Comparison of ENCODE assay signal across 16 cellular contexts in genomic region chr6:72675396-72675795, GRCh38. TPM values are rescaled to one million over a fixed set of nuclear protein-coding genes. Genes with fewer than 3 reads are reported as not detected.
DNase-seq lines count a peak whose midpoint lies in the region; TF ChIP-seq lines count a peak whose summit lies in the region.
"Had no signal": no experiment of that assay in that cellular context is flagged by ENCODE, and none has a peak within 500 bp of the region (broad histone marks: within the 10 kb centered on the region; RNA-seq: fewer than 3 reads in every experiment).

No MANE protein-coding gene starts in this region.

- H3K9ac ChIP-seq in endodermal cell (ENCODE audit: extremely low read depth, low read length, poor library complexity, severe bottlenecking): no peak overlapping the region
- H3K9ac ChIP-seq: KMS-11 had no signal

- H3K4me1 Mint-ChIP-seq in endodermal cell: peaks cover 10% of the 10 kb centered on the region
- H3K4me1 Mint-ChIP-seq in osteocyte (ENCODE audit: unreplicated experiment): peaks cover 29% of the 10 kb centered on the region
- H3K4me1 Mint-ChIP-seq in nephron progenitor cell: peaks cover 8% of the 10 kb centered on the region
- H3K4me1 Mint-ChIP-seq in CD4-positive, alpha-beta memory T cell: no peaks in the 10 kb centered on the region
- H3K4me1 Mint-ChIP-seq: B cell had no signal

- peaks cover 9% of the 10 kb centered on the region for H3K27me3 Mint-ChIP-seq in endodermal cell (ENCODE audit: insufficient read depth)
- no peaks in the 10 kb centered on the region for H3K27me3 Mint-ChIP-seq in osteocyte (ENCODE audit: unreplicated experiment)
- no peaks in the 10 kb centered on the region for H3K27me3 Mint-ChIP-seq in nephron progenitor cell (ENCODE audit: low read depth, poor library complexity)
- no peaks in the 10 kb centered on the region for H3K27me3 Mint-ChIP-seq in CD4-positive, alpha-beta memory T cell
- H3K27me3 Mint-ChIP-seq: B cell; CD4-positive, alpha-beta T cell had no signal

- H3K9me3 Mint-ChIP-seq in endodermal cell (no peaks in the 10 kb centered on the region), osteocyte (ENCODE audit: unreplicated experiment) (no peaks in the 10 kb centered on the region), nephron progenitor cell (no peaks in the 10 kb centered on the region)
- H3K9me3 Mint-ChIP-seq in CD4-positive, alpha-beta memory T cell: no peaks in the 10 kb centered on the region
- H3K9me3 Mint-ChIP-seq: CD4-positive, alpha-beta T cell had no signal

- H3K4me3 Mint-ChIP-seq in endodermal cell (no peak overlapping the region), osteocyte (ENCODE audit: unreplicated experiment) (no peak overlapping the region), nephron progenitor cell (no peak overlapping the region)
- no peak overlapping the region for H3K4me3 Mint-ChIP-seq in CD4-positive, alpha-beta memory T cell
- H3K4me3 Mint-ChIP-seq: B cell; CD4-positive, alpha-beta T cell had no signal

- CTCF ChIA-PET in CD4-positive, alpha-beta memory T cell (lab: Charles Lee; ENCODE audit: partially characterized antibody): no interaction called here

- H3K36me3 Mint-ChIP-seq in endodermal cell (ENCODE audit: low read depth) (no peaks in the 10 kb centered on the region), osteocyte (ENCODE audit: unreplicated experiment) (no peaks in the 10 kb centered on the region), nephron progenitor cell (ENCODE audit: low read depth) (no peaks in the 10 kb centered on the region)
- H3K36me3 Mint-ChIP-seq in CD4-positive, alpha-beta memory T cell: no peaks in the 10 kb centered on the region

- TF ChIP-seq POLR2A in vagina (IDR thresholded peaks at IDR 0.05): no peak

- H3K36me3 ChIP-seq in endodermal cell (ENCODE audit: control insufficient read depth, insufficient read depth, low read length) (no peaks in the 10 kb centered on the region), vagina (no peaks in the 10 kb centered on the region)
- no peaks in the 10 kb centered on the region for H3K36me3 ChIP-seq in CD4-positive, alpha-beta memory T cell (ENCODE audit: insufficient read depth, low read length)

- 83 to 100% methylated on average over 1 of the region's 1 CpG for WGBS in endodermal cell (ENCODE audit: insufficient coverage in 1 of 2, insufficient read length in 1 of 2), 2 experiments

- H3K4me3 ChIP-seq in endodermal cell (ENCODE audit: low read length): peak overlapping the region; percentile 32
- no peak overlapping the region for H3K4me3 ChIP-seq in vagina
- no peak overlapping the region for H3K4me3 ChIP-seq in CD4-positive, alpha-beta memory T cell (ENCODE audit: low read length in 2 of 2)
- H3K4me3 ChIP-seq: PC-9 had no signal

- DNase-seq in EL (peak; percentile 31), NCI-H226 (peak; percentile 29), endodermal cell (no peak), osteocyte (ENCODE audit: extremely low spot score, unreplicated experiment) (no peak), vagina (ENCODE audit: extremely low spot score in 2 of 2) (no peak), nephron progenitor cell (no peak)
- DNase-seq in activated CD8-positive, alpha-beta memory T cell treated with anti-CD3 and anti-CD28 coated beads for 24 hours: no peak
- no peak for DNase-seq in CD4-positive, alpha-beta memory T cell
- DNase-seq: CD4-positive, alpha-beta T cell; MM.1S; NCI-H1105 treated with DMSO at 0.1 percent for 48 hours; NCI-H187; NCI-H774; PC-9 had no signal

- intact Hi-C loops in vagina (cut with DNase I): no loop called here
- intact Hi-C loops in CD4-positive, alpha-beta memory T cell (cut with micrococcal nuclease): no loop called here

- H3K9me3 ChIP-seq in endodermal cell (ENCODE audit: control insufficient read depth, low read length): no peaks in the 10 kb centered on the region
- no peaks in the 10 kb centered on the region for H3K9me3 ChIP-seq in vagina
- H3K9me3 ChIP-seq in CD4-positive, alpha-beta memory T cell (ENCODE audit: control insufficient read depth in 1 of 2, low read length in 2 of 2): no peaks in the 10 kb centered on the region

- H3K27me3 ChIP-seq in endodermal cell (ENCODE audit: control insufficient read depth, insufficient read depth, low read length, poor library complexity, severe bottlenecking) (no peaks in the 10 kb centered on the region), vagina (no peaks in the 10 kb centered on the region)
- H3K27me3 ChIP-seq in CD4-positive, alpha-beta memory T cell (ENCODE audit: insufficient read depth, low read length): no peaks in the 10 kb centered on the region

- POLR2A ChIA-PET in CD4-positive, alpha-beta memory T cell (lab: Charles Lee; ENCODE audit: partially characterized antibody): no interaction called here

- H3K4me1 ChIP-seq in endodermal cell (ENCODE audit: control insufficient read depth, insufficient read depth, low read length) (peaks cover 7% of the 10 kb centered on the region), vagina (no peaks in the 10 kb centered on the region)
- H3K4me1 ChIP-seq in CD4-positive, alpha-beta memory T cell (ENCODE audit: insufficient read depth, low read length): no peaks in the 10 kb centered on the region

- TF ChIP-seq CTCF in endodermal cell (conservative IDR thresholded peaks at IDR 0.05) (no peak), osteocyte (IDR thresholded peaks at IDR 0.05) (no peak), vagina (IDR thresholded peaks at IDR 0.05) (no peak), nephron progenitor cell (IDR thresholded peaks at IDR 0.05) (no peak)

- H3K27ac ChIP-seq in endodermal cell (ENCODE audit: low read depth, low read length) (no peak overlapping the region), vagina (no peak overlapping the region)
- no peak overlapping the region for H3K27ac ChIP-seq in CD4-positive, alpha-beta memory T cell (ENCODE audit: low read depth, low read length)
- H3K27ac ChIP-seq: KMS-11, PC-9 had no signal

- H3K27ac Mint-ChIP-seq in endodermal cell: no peak overlapping the region
- peak overlapping the region; percentile 27 for H3K27ac Mint-ChIP-seq in osteocyte (ENCODE audit: unreplicated experiment)
- no peak overlapping the region for H3K27ac Mint-ChIP-seq in nephron progenitor cell
- no peak overlapping the region for H3K27ac Mint-ChIP-seq in CD4-positive, alpha-beta memory T cell
- H3K27ac Mint-ChIP-seq: B cell; CD4-positive, alpha-beta T cell had no signal

RNA-seq across cellular contexts. Expression of gene KCNQ5, which starts 53.5 kb away (rescaled TPM):
- 1 to 10 TPM; 2.4 to 8.3 TPM for total RNA-seq in endodermal cell
- polyA plus RNA-seq in endodermal cell (2013, experiment 1 of 2): 0.50 TPM
- 0.75 TPM for polyA plus RNA-seq in endodermal cell (2013, experiment 2 of 2)
- 5.5 and 7.2 TPM in 2 replicates for total RNA-seq in osteocyte
- total RNA-seq in vagina: 3.9 TPM
- total RNA-seq in CD4-positive, alpha-beta memory T cell: 1 to 10 TPM; 3.4 to 4.2 TPM
- 1 to 10 TPM in 1 of 2 donors, not detected in 1; 1.0 TPM for polyA plus RNA-seq in CD4-positive, alpha-beta memory T cell

Comparison
In these comparisons a context has a peak if more than half of its experiments do, and no peak if none do; other contexts are left out.
1. DNase-seq: peak in EL (single experiment) and NCI-H226 (single experiment); none in endodermal cell (single experiment), osteocyte (single experiment), vagina (0 of 2), nephron progenitor cell (single experiment), activated CD8-positive, alpha-beta memory T cell treated with anti-CD3 and anti-CD28 coated beads for 24 hours (single experiment) and CD4-positive, alpha-beta memory T cell (0 of 5).